ENCODE assay signal across 7 cellular contexts in the genomic region with DNA sequence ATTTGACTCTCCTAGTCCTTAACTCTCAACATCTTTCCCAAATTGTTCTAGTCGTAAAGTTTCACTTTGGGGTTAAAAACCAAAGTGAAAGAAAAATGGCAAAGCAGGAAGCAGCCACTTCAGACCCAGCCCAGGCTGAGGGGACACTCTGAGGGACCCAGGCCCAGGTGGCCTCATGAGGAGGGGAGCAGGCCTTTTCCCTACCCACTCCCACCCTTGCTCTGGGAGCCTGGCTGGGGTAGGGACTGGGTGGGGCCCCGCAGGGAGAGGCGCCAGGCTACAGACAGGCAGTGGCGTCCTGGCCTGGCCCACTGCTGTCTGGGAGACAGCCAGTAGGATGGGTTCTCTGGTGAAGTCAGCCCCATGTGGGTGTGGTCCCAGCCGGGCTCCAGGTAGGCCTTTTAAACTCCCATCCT.
A peak's percentile ranks its signal among the peaks of the same experiment; 100 is the strongest.
DNase-seq lines count a peak whose midpoint lies in the region; ATAC-seq and TF ChIP-seq lines count a peak whose summit lies in the region.

No MANE protein-coding gene starts in this region.

- H3K4me1 Mint-ChIP-seq in endodermal cell, result peaks cover 24% of the 10 kb centered on the region

- peaks cover 10% of the 10 kb centered on the region for H3K36me3 Mint-ChIP-seq in endodermal cell (ENCODE audit: low read depth)

- peak overlapping the region; percentile 77 for H3K27ac Mint-ChIP-seq in endodermal cell

- no peak overlapping the region for H2AFZ ChIP-seq in osteoblast (ENCODE audit: low read length)

- no peaks in the 10 kb centered on the region for H3K27me3 Mint-ChIP-seq in endodermal cell (ENCODE audit: insufficient read depth)

- no peak overlapping the region for H3K9ac ChIP-seq in endodermal cell (ENCODE audit: extremely low read depth, low read length, poor library complexity, severe bottlenecking)

- H3K4me1 ChIP-seq in endodermal cell (ENCODE audit: control insufficient read depth, insufficient read depth, low read length) (peaks cover 18% of the 10 kb centered on the region), osteoblast (ENCODE audit: insufficient read depth, low read length) (peaks cover 63% of the 10 kb centered on the region), SJCRH30 (peaks cover 8% of the 10 kb centered on the region)

- no peak overlapping the region for H3K4me3 Mint-ChIP-seq in endodermal cell

- no peaks in the 10 kb centered on the region for H3K27me3 ChIP-seq in endodermal cell (ENCODE audit: control insufficient read depth, insufficient read depth, low read length, poor library complexity, severe bottlenecking)
- H3K27me3 ChIP-seq in osteoblast (ENCODE audit: insufficient read depth, low read length), result no peaks in the 10 kb centered on the region
- no peaks in the 10 kb centered on the region for H3K27me3 ChIP-seq in SJCRH30

- H3K27ac ChIP-seq in endodermal cell (ENCODE audit: low read depth, low read length), result no peak overlapping the region
- peak overlapping the region; percentile 64 for H3K27ac ChIP-seq in osteoblast (ENCODE audit: low read depth, low read length)
- no peak overlapping the region for H3K27ac ChIP-seq in SJCRH30

- peak overlapping the region; percentile 68 for H3K4me2 ChIP-seq in osteoblast (ENCODE audit: insufficient read depth, low read length)

- in situ Hi-C loops in SK-MEL-5 (cut with HindIII; ENCODE audit: low pct_unique_long_range_greater_than_20kb, low sequenced_read_pairs), result no loop called here

- H3K9me3 ChIP-seq in endodermal cell (ENCODE audit: control insufficient read depth, low read length), result no peaks in the 10 kb centered on the region
- no peaks in the 10 kb centered on the region for H3K9me3 ChIP-seq in osteoblast (ENCODE audit: low read depth, low read length)
- no peaks in the 10 kb centered on the region for H3K9me3 ChIP-seq in SJCRH30 (replicated peaks)

- TF ChIP-seq CTCF in endodermal cell (conservative IDR thresholded peaks at IDR 0.05), result no peak
- no peak for TF ChIP-seq CTCF in osteoblast (IDR thresholded peaks at IDR 0.05; ENCODE audit: extremely low read depth, low read depth, low read length)

- H4K20me1 ChIP-seq in osteoblast (ENCODE audit: insufficient read depth, low read length), result peaks cover 82% of the 10 kb centered on the region

- peaks cover 99% of the 10 kb centered on the region for H3K79me2 ChIP-seq in osteoblast (ENCODE audit: insufficient read depth, low read length)

- no peaks in the 10 kb centered on the region for H3K9me3 Mint-ChIP-seq in endodermal cell

- peaks cover 32% of the 10 kb centered on the region for H3K36me3 ChIP-seq in endodermal cell (ENCODE audit: control insufficient read depth, insufficient read depth, low read length)
- H3K36me3 ChIP-seq in osteoblast (ENCODE audit: insufficient read depth, low read length), result peaks cover 21% of the 10 kb centered on the region
- 0 out of 2 replicates have a peak, but pooled peaks cover 4% of the 10 kb centered on the region for H3K36me3 ChIP-seq in SJCRH30

- 62 to 67% methylated on average over 2 to 5 of the region's 5 CpGs for WGBS in endodermal cell (ENCODE audit: insufficient coverage in 1 of 2, insufficient read length in 1 of 2), 2 experiments

- ATAC-seq in GM19452 (IDR thresholded peaks at IDR 0.05; ENCODE audit: unreplicated experiment), result peak; percentile 60

- DNase-seq in SK-MEL-5 (ENCODE audit: low read depth, low spot score) (peak; percentile 27), endodermal cell (peak; percentile 93), osteoblast (ENCODE audit: insufficient read length, low spot score, missing footprints) (peak; percentile 65), SJCRH30 (no peak), NCI-H1048 (lab: John Stamatoyannopoulos, UW) (no peak), NCI-H1417 treated with DMSO at 0.1 percent for 48 hours (lab: John Stamatoyannopoulos, UW) (no peak)

- H3K4me3 ChIP-seq in endodermal cell (ENCODE audit: low read length), result no peak overlapping the region
- peak overlapping the region; percentile 20 for H3K4me3 ChIP-seq in osteoblast (ENCODE audit: insufficient read depth, low read length)
- no peak overlapping the region for H3K4me3 ChIP-seq in SJCRH30

Comparison
In these comparisons a context has a peak if more than half of its experiments do, and no peak if none do; other contexts are left out.
1. DNase-seq: peak in SK-MEL-5 (single experiment), endodermal cell (single experiment) and osteoblast (single experiment); none in SJCRH30 (0 of 2), NCI-H1048 (single experiment) and NCI-H1417 treated with DMSO at 0.1 percent for 48 hours (single experiment).